Comparison of ENCODE assay signal across 22 cellular contexts in the genomic region with DNA sequence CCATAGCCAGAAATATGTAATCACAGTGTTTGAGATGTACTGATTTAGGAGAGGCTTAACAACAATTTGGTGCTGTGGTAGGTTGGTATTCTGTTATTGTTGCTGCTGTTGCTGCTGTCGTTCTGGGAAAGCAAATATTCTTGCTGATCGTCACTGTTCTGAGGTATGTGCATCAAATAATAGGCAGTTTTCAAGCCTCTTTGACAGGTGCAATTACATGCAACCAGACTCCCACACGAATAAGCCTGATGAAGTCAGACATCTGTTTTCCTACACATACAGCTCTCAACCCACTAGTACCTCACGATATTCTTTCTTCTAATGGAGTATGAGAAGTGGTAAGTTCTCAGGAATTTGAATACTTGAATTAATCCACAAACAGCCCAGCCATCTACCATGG. TPM values are rescaled to one million over a fixed set of nuclear protein-coding genes. Genes with fewer than 3 reads are reported as not detected.
DNase-seq lines count a peak whose midpoint lies in the region; FAIRE-seq and TF ChIP-seq lines count a peak whose summit lies in the region.
"Had no signal": no experiment of that assay in that cellular context is flagged by ENCODE, and none has a peak within 500 bp of the region (broad histone marks: within the 10 kb centered on the region; RNA-seq: fewer than 3 reads in every experiment).

No MANE protein-coding gene starts in this region.

- H3K9me3 ChIP-seq in H1 (ENCODE audit: insufficient read depth in 2 of 2, low read depth in 1 of 2, low read length in 1 of 2) (no peaks in the 10 kb centered on the region), neural cell (ENCODE audit: low read length) (no peaks in the 10 kb centered on the region), adrenal gland (replicated peaks in 1 of 3) (no peaks in the 10 kb centered on the region)
- H3K9me3 ChIP-seq: BLaER1 had no signal

- H3K27ac ChIP-seq in H1 (ENCODE audit: low read depth, low read length) (no peak overlapping the region), neural cell (ENCODE audit: low read length) (peak overlapping the region; percentile 46), adrenal gland (no peak overlapping the region)
- H3K27ac ChIP-seq: BLaER1, C4-2B, GM23248 had no signal

- DNase-seq in Ammon's horn (ENCODE audit: low spot score), result peak; percentile 17
- DNase-seq in H1 (ENCODE audit: low read depth in 1 of 2, low spot score in 2 of 2), result no peak
- DNase-seq in NCI-H1694 treated with DMSO at 0.1 percent for 48 hours (lab: John Stamatoyannopoulos, UW), result no peak
- DNase-seq in activated CD4-positive, alpha-beta T cell treated with anti-CD3 and anti-CD28 coated beads, Interleukin-2, amount 50 U/mL, for 48 hours, result no peak
- no peak for DNase-seq in adrenal gland
- DNase-seq: CD4-positive, alpha-beta T cell; CD8-positive, alpha-beta memory T cell; DMS 273 treated with DMSO at 0.1 percent for 48 hours; DMS79; EL; GDM1; GM23248; H9 had no signal

- no peaks in the 10 kb centered on the region for H3K23me2 ChIP-seq in H1 (ENCODE audit: low read depth, low read length)

- POLR2A ChIA-PET in H1 (lab: Charles Lee; ENCODE audit: partially characterized antibody), result no interaction called here

- no peak overlapping the region for H3K4me3 ChIP-seq in H1 (ENCODE audit: extremely low read depth in 1 of 4, insufficient read depth in 2 of 4, low read depth in 3 of 4, low read length in 4 of 4)
- peak overlapping the region; percentile 47 for H3K4me3 ChIP-seq in neural cell (ENCODE audit: low read length)
- no peak overlapping the region for H3K4me3 ChIP-seq in adrenal gland
- H3K4me3 ChIP-seq: BLaER1, GM12878, GM23248 had no signal

- CTCF ChIA-PET in H1 (lab: Charles Lee; ENCODE audit: partially characterized antibody), result no interaction called here

- TF ChIP-seq CTCF in H1 (IDR thresholded peaks at IDR 0.05; ENCODE audit: control extremely low read depth in 1 of 3, insufficient read depth in 1 of 3, low read depth in 1 of 3, low read length in 3 of 3) (no peak), neural cell (IDR thresholded peaks at IDR 0.05; ENCODE audit: poor library complexity, severe bottlenecking) (no peak), adrenal gland (IDR thresholded peaks at IDR 0.05) (no peak)

- no peak overlapping the region for H4K91ac ChIP-seq in H1 (replicated peaks; ENCODE audit: insufficient read length, low read length)

- no peak overlapping the region for H4K5ac ChIP-seq in H1 (ENCODE audit: insufficient read length, low read depth, low read length)

- no peak overlapping the region for H4K8ac ChIP-seq in H1 (ENCODE audit: extremely low read depth, insufficient read depth, low read length)

- H3K36me3 ChIP-seq in H1 (ENCODE audit: control insufficient read depth in 2 of 4, insufficient read depth in 4 of 4, low read length in 3 of 4) (no peaks in the 10 kb centered on the region), neural cell (ENCODE audit: insufficient read depth, low read length) (no peaks in the 10 kb centered on the region), adrenal gland (replicated peaks in 1 of 2) (no peaks in the 10 kb centered on the region)
- H3K36me3 ChIP-seq: BLaER1 had no signal

- H3K27me3 ChIP-seq in H1 (replicated peaks in 1 of 4; ENCODE audit: control insufficient read depth in 3 of 4, extremely low read depth in 1 of 4, insufficient read depth in 3 of 4, low read length in 3 of 4), result no peaks in the 10 kb centered on the region
- H3K27me3 ChIP-seq in neural cell (ENCODE audit: insufficient read depth, low read depth, low read length), result no peaks in the 10 kb centered on the region
- H3K27me3 ChIP-seq in adrenal gland, result no peaks in the 10 kb centered on the region
- H3K27me3 ChIP-seq: BLaER1 had no signal

- H3K18ac ChIP-seq in H1 (ENCODE audit: extremely low read depth, low read length), result no peak overlapping the region

- H3K14ac ChIP-seq in H1 (ENCODE audit: insufficient read length), result no peak overlapping the region

- no peaks in the 10 kb centered on the region for H3K9me2 ChIP-seq in neural cell (ENCODE audit: insufficient read depth, low read length)

- H3K9ac ChIP-seq in H1 (replicated peaks in 1 of 4; ENCODE audit: extremely low read depth in 1 of 4, low read depth in 3 of 4, low read length in 3 of 4) (no peak overlapping the region), neural cell (ENCODE audit: low read length) (peak overlapping the region; percentile 28)
- H3K9ac ChIP-seq: BLaER1, GM23248 had no signal

- H4K20me1 ChIP-seq in H1 (replicated peaks in 1 of 2; ENCODE audit: control insufficient read depth in 1 of 2, insufficient read depth in 2 of 2, low read length in 2 of 2), result no peaks in the 10 kb centered on the region
- H4K20me1 ChIP-seq in neural cell (ENCODE audit: insufficient read depth), result no peaks in the 10 kb centered on the region
- H4K20me1 ChIP-seq: BLaER1 had no signal

- no peaks in the 10 kb centered on the region for H3F3A ChIP-seq in neural cell (ENCODE audit: insufficient read depth, low read length, poor library complexity, severe bottlenecking)

- 96% methylated on average over 4 of the region's 4 CpGs; no CpG with 5 or more reads in 1 of the 2 experiments for WGBS in H1 (ENCODE audit: extremely low coverage in 1 of 2, insufficient coverage in 1 of 2, insufficient read length in 1 of 2, insufficient replicate concordance in 2 of 2, low coverage in 1 of 2, low lambda C conversion rate in 2 of 2, missing lambda C conversion rate in 1 of 2), 2 experiments
- WGBS in adrenal gland, 4 donors, result 63 to 65% (median 64%) methylated on average over 4 of the region's 4 CpGs

- H3K23ac ChIP-seq in H1 (ENCODE audit: insufficient read length), result no peak overlapping the region

- peak overlapping the region; percentile 36; the same call in 1 of the 2 replicates for H2AFZ ChIP-seq in H1 (ENCODE audit: low read length)
- H2AFZ ChIP-seq in neural cell (ENCODE audit: low read depth, low read length), result no peak overlapping the region
- H2AFZ ChIP-seq: GM23248 had no signal

- no peak overlapping the region for H3K56ac ChIP-seq in H1 (replicated peaks; ENCODE audit: insufficient read length, low read depth, low read length)

- no peak overlapping the region for H2BK20ac ChIP-seq in H1 (ENCODE audit: low read length)

- H2BK12ac ChIP-seq in H1 (ENCODE audit: low read depth, low read length), result no peak overlapping the region

- H3K4me1 ChIP-seq in H1 (replicated peaks in 1 of 4; ENCODE audit: control insufficient read depth in 3 of 4, insufficient read depth in 4 of 4, low read length in 3 of 4), result no peaks in the 10 kb centered on the region
- H3K4me1 ChIP-seq in adrenal gland (replicated peaks in 1 of 2), result no peaks in the 10 kb centered on the region
- H3K4me1 ChIP-seq: BLaER1 had no signal

- no peak for TF ChIP-seq EP300 in H1 (IDR thresholded peaks at IDR 0.05; ENCODE audit: borderline replicate concordance in 1 of 2, low read depth in 2 of 2, low read length in 2 of 2)
- TF ChIP-seq EP300 in neural cell (conservative IDR thresholded peaks at IDR 0.05; ENCODE audit: poor library complexity, severe bottlenecking), result peak; percentile 89

- H2BK5ac ChIP-seq in H1 (ENCODE audit: low read depth, low read length), result no peak overlapping the region

- H3K4ac ChIP-seq in H1 (replicated peaks; ENCODE audit: insufficient read length, low read depth, low read length), result no peak overlapping the region

- TF ChIP-seq RAD21 in H1 (IDR thresholded peaks at IDR 0.05 in 1 of 2, conservative IDR thresholded peaks at IDR 0.05 in 1 of 2; ENCODE audit: low read depth in 2 of 2, low read length in 2 of 2), result no peak
- TF ChIP-seq RAD21 in neural cell (conservative IDR thresholded peaks at IDR 0.05), result peak; percentile 38

- no peaks in the 10 kb centered on the region for H3K79me1 ChIP-seq in H1 (ENCODE audit: low read depth, low read length)

- no peak for TF ChIP-seq POLR2A in H1 (IDR thresholded peaks at IDR 0.05; ENCODE audit: control extremely low read depth in 1 of 2, low read depth in 2 of 2, low read length in 2 of 2)
- TF ChIP-seq POLR2A in adrenal gland (IDR thresholded peaks at IDR 0.05), result no peak

- no peak overlapping the region for H2BK15ac ChIP-seq in H1 (ENCODE audit: low read length)

- no peak for FAIRE-seq in H1 (lab: Jason Lieb, UNC)
- FAIRE-seq: D721Med, GM12878, GM19239 had no signal

- intact Hi-C loops in adrenal gland (cut with DNase I), result no loop called here

- H3K79me2 ChIP-seq in H1 (ENCODE audit: control insufficient read depth in 1 of 2, insufficient read depth in 2 of 2, low read length in 2 of 2) (no peaks in the 10 kb centered on the region), neural cell (replicated peaks; ENCODE audit: insufficient read depth, low read length) (no peaks in the 10 kb centered on the region)

- no peak overlapping the region for H2BK120ac ChIP-seq in H1 (replicated peaks; ENCODE audit: low read depth, low read length)

- no peak overlapping the region for H3K4me2 ChIP-seq in H1 (ENCODE audit: insufficient read depth in 1 of 2, low read depth in 2 of 2, low read length in 2 of 2)
- H3K4me2 ChIP-seq in neural cell (ENCODE audit: low read length), result peak overlapping the region; percentile 50
- H3K4me2 ChIP-seq: BLaER1 had no signal

- H2AK5ac ChIP-seq in H1 (ENCODE audit: low read depth, low read length), result no peak overlapping the region

TF ChIP-seq in H1, 55 proteins besides CTCF, POLR2A, EP300 and RAD21 (continues in another document):
- TF ChIP-seq GTF2F1 (IDR thresholded peaks at IDR 0.05; ENCODE audit: borderline replicate concordance, low read depth, low read length) (no peak), TAF7 (optimal IDR thresholded peaks at IDR 0.05; ENCODE audit: borderline replicate concordance, low read depth, low read length) (no peak), GABPA (IDR thresholded peaks at IDR 0.05; ENCODE audit: borderline replicate concordance, insufficient read depth, low read length) (no peak)

TF ChIP-seq in neural cell, 6 proteins besides CTCF, POLR2A, EP300 and RAD21 (continues in another document):
- no peak for TF ChIP-seq EZH2 (IDR thresholded peaks at IDR 0.05; ENCODE audit: borderline replicate concordance, insufficient read depth, low read length, poor library complexity, severe bottlenecking)

RNA-seq across cellular contexts. Expression of gene NRG3, which starts 46.7 kb away (rescaled TPM):
- total RNA-seq in H1 (2021; fragmentation: NEBNext Ultra II Directional; extraction: Animal tissue kit (Norgen Biotek cat#: 25700)), result 4.3 and 5.0 TPM in 2 replicates
- polyA plus RNA-seq in H1 (2011; rRNA removed) (4.2 and 6.0 TPM in 2 replicates), neural cell (12.7 and 14.0 TPM in 2 replicates), adrenal gland (1 to 10 TPM in 1 of 3 donors, under 1 TPM in 2; 0.46 to 1.3 (median 0.47) TPM)
- 2.4 TPM for polyA plus RNA-seq in H1 (2011; cell fraction: cytosol; rRNA removed)
- 12.3 TPM for polyA plus RNA-seq in H1 (2011; cell fraction: nucleus; rRNA removed)
- polyA plus RNA-seq in H1 (2012, experiment 1 of 2), result 2.5 to 3.3 TPM (median 3.2 TPM) in 4 replicates
- 1.1 TPM for polyA plus RNA-seq in H1 (2012, experiment 2 of 2)
- polyA plus RNA-seq in H1 (2013, experiment 1 of 2), result 2.6 TPM
- 2.7 TPM for polyA plus RNA-seq in H1 (2013, experiment 2 of 2)
- polyA minus RNA-seq in H1 (2011; rRNA and poly(A)+ RNA removed), result 8.0 and 10.3 TPM in 2 replicates
- 4.4 TPM for polyA minus RNA-seq in H1 (2011; cell fraction: cytosol; rRNA and poly(A)+ RNA removed)
- polyA minus RNA-seq in H1 (2011; cell fraction: nucleus; rRNA and poly(A)+ RNA removed), result 77.4 TPM
- 24.6 and 25.9 TPM in 2 replicates for polyA minus RNA-seq in neural cell
- 1 to 10 TPM in 6 of 8 donors, under 1 TPM in 2; 0.83 to 3.8 (median 1.3) TPM for total RNA-seq in adrenal gland
- total RNA-seq: A673; B cell; CD4-positive, alpha-beta T cell; CD8-positive, alpha-beta memory T cell; GM23248; H4 had no signal
- polyA plus RNA-seq: CD8-positive, alpha-beta memory T cell; GM23248 had no signal
